ENCODE assay signal across 3 cellular contexts in the genomic region with DNA sequence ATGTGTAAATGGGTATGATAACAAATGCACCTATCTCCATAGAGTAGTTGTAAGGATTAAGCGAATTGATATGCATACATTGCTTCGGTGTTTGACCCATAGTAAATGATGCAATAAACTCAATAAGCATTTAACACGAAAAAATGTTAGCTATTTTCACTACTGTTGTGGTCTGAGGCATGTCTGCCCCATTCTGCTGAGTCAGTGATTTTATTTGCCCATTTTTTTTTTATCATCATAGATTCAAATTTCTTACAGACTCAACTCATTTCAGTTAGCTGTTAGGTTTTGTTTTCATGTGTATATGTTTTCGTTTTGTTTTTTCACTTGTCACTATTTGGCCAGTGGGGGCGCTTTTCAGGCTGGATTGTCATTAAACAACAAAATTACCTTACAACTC.
TF ChIP-seq lines count a peak whose summit lies in the region.

No MANE protein-coding gene starts in this region.

TF ChIP-seq in SK-N-SH, 30 proteins besides CTCF, POLR2A, EP300 and RAD21:
- TF ChIP-seq, protein P1, sequence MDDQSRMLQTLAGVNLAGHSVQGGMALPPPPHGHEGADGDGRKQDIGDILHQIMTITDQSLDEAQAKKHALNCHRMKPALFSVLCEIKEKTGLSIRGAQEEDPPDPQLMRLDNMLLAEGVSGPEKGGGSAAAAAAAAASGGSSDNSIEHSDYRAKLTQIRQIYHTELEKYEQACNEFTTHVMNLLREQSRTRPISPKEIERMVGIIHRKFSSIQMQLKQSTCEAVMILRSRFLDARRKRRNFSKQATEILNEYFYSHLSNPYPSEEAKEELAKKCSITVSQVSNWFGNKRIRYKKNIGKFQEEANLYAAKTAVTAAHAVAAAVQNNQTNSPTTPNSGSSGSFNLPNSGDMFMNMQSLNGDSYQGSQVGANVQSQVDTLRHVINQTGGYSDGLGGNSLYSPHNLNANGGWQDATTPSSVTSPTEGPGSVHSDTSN (IDR thresholded peaks at IDR 0.05), result no peak
- no peak for TF ChIP-seq JUND (IDR thresholded peaks at IDR 0.05)
- TF ChIP-seq NRF1 (IDR thresholded peaks at IDR 0.05; ENCODE audit: low read depth, low read length), result no peak
- no peak for TF ChIP-seq FOSL2 (IDR thresholded peaks at IDR 0.05; ENCODE audit: borderline replicate concordance, low read depth)
- no peak for TF ChIP-seq NFIC (IDR thresholded peaks at IDR 0.05; ENCODE audit: borderline replicate concordance)
- TF ChIP-seq ZBTB33 (IDR thresholded peaks at IDR 0.05; ENCODE audit: borderline replicate concordance, low read depth), result no peak
- no peak for TF ChIP-seq ELF1 (IDR thresholded peaks at IDR 0.05)
- no peak for TF ChIP-seq FOXM1 (IDR thresholded peaks at IDR 0.05; ENCODE audit: low read depth)
- TF ChIP-seq GATA2 (CRISPR knock-in tag; IDR thresholded peaks at IDR 0.05), result no peak
- no peak for TF ChIP-seq USF1 (IDR thresholded peaks at IDR 0.05; ENCODE audit: borderline replicate concordance, low read depth)

TF ChIP-seq in SK-N-SH treated with all-trans-retinoic acid at 6 μM for 48 hours, 23 proteins besides CTCF, POLR2A, EP300 and RAD21 (continued from another document):
- no peak for TF ChIP-seq ZFP3 (CRISPR knock-in tag; IDR thresholded peaks at IDR 0.05)
- TF ChIP-seq TCF4 (CRISPR knock-in tag; IDR thresholded peaks at IDR 0.05; ENCODE audit: borderline replicate concordance), result no peak
- TF ChIP-seq TSHZ2 (CRISPR knock-in tag; IDR thresholded peaks at IDR 0.05), result no peak
- no peak for TF ChIP-seq ZNF8 (CRISPR knock-in tag; IDR thresholded peaks at IDR 0.05)
- no peak for TF ChIP-seq SNAI2 (CRISPR knock-in tag; IDR thresholded peaks at IDR 0.05)
- TF ChIP-seq ESRRG (CRISPR knock-in tag; IDR thresholded peaks at IDR 0.05), result no peak
- no peak for TF ChIP-seq OSR1 (CRISPR knock-in tag; IDR thresholded peaks at IDR 0.05)
- no peak for TF ChIP-seq ZFP30 (CRISPR knock-in tag; IDR thresholded peaks at IDR 0.05)
- no peak for TF ChIP-seq CSRNP3 (CRISPR knock-in tag; IDR thresholded peaks at IDR 0.05)

TF ChIP-seq in K562, 482 proteins besides CTCF, POLR2A, EP300 and RAD21 (continued from another document):
- TF ChIP-seq, protein P2, sequence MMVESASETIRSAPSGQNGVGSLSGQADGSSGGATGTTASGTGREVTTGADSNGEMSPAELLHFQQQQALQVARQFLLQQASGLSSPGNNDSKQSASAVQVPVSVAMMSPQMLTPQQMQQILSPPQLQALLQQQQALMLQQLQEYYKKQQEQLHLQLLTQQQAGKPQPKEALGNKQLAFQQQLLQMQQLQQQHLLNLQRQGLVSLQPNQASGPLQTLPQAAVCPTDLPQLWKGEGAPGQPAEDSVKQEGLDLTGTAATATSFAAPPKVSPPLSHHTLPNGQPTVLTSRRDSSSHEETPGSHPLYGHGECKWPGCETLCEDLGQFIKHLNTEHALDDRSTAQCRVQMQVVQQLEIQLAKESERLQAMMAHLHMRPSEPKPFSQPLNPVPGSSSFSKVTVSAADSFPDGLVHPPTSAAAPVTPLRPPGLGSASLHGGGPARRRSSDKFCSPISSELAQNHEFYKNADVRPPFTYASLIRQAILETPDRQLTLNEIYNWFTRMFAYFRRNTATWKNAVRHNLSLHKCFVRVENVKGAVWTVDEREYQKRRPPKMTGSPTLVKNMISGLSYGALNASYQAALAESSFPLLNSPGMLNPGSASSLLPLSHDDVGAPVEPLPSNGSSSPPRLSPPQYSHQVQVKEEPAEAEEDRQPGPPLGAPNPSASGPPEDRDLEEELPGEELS (CRISPR knock-in tag; IDR thresholded peaks at IDR 0.05; ENCODE audit: borderline replicate concordance), result no peak
- no peak for TF ChIP-seq ZBTB26 (CRISPR knock-in tag; IDR thresholded peaks at IDR 0.05)
- TF ChIP-seq ZNF316 (IDR thresholded peaks at IDR 0.05), result peak; percentile 66
- TF ChIP-seq MAFF (IDR thresholded peaks at IDR 0.05; ENCODE audit: low read length), result peak; percentile 76
- TF ChIP-seq SAFB2 (IDR thresholded peaks at IDR 0.05; ENCODE audit: borderline replicate concordance, low read depth, low read length, severe bottlenecking), result no peak
- TF ChIP-seq RREB1 (CRISPR knock-in tag; IDR thresholded peaks at IDR 0.05), result no peak
- TF ChIP-seq ZNF280A (IDR thresholded peaks at IDR 0.05; ENCODE audit: low read depth, partially characterized antibody), result no peak
- TF ChIP-seq MTA2 (IDR thresholded peaks at IDR 0.05; ENCODE audit: low read depth), result no peak
- TF ChIP-seq MAFK (IDR thresholded peaks at IDR 0.05; ENCODE audit: low read length), result peak; percentile 75
- no peak for TF ChIP-seq HES1 (IDR thresholded peaks at IDR 0.05; ENCODE audit: low read depth)
- no peak for TF ChIP-seq XRCC3 (IDR thresholded peaks at IDR 0.05)
- TF ChIP-seq BDP1 (IDR thresholded peaks at IDR 0.05; ENCODE audit: insufficient read depth, insufficient read length), result no peak
- no peak for TF ChIP-seq SAP30 (IDR thresholded peaks at IDR 0.05; ENCODE audit: borderline replicate concordance, insufficient read depth, low read depth, low read length, poor library complexity, severe bottlenecking)
- no peak for TF ChIP-seq HNRNPUL1 (IDR thresholded peaks at IDR 0.05; ENCODE audit: low read length)
- TF ChIP-seq MAFG (tag; conservative IDR thresholded peaks at IDR 0.05), result peak; percentile 40; the same call in 1 of the 2 replicates
- no peak for TF ChIP-seq RBM34 (IDR thresholded peaks at IDR 0.05; ENCODE audit: borderline replicate concordance, insufficient read depth, low read length)
